28 cellular contexts compared by ENCODE assay signal in the genomic region with DNA sequence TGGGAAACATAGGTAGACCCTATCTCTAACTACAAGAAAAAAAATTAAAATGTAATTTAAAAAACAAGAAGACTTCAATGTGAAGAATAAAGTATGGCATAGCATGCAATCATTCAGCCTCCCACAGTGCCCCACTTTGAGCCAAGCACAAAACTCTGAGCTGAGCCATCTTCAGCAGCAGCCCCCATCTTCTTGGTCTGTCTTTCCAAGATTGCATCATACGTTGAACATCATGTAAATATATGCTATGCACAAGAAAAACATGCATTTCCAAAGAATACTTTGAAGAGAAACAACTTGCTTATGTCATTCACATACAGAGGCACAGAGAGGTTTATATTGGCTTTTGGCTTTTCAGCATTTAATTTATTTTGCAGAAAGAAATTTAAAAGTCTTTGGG.
"Had no signal": no experiment of that assay in that cellular context is flagged by ENCODE, and none has a peak within 500 bp of the region (broad histone marks: within the 10 kb centered on the region; RNA-seq: fewer than 3 reads in every experiment).

No MANE protein-coding gene starts in this region.

- FAIRE-seq: small intestine, urothelium cell line had no signal

- H3K4me2 ChIP-seq: neural progenitor cell had no signal

- H3K27me3 Mint-ChIP-seq: progenitor cell of endocrine pancreas had no signal

- H3K27me3 ChIP-seq: neural progenitor cell, ovary, right lobe of liver, sigmoid colon, stomach, thyroid gland, tibial nerve, upper lobe of left lung, vagina had no signal

- H3K4me3 ChIP-seq: neural progenitor cell, ovary, psoas muscle, right lobe of liver, sigmoid colon, stomach, thoracic aorta, thyroid gland, tibial nerve, upper lobe of left lung, vagina had no signal

- H2AFZ ChIP-seq: neural progenitor cell, parathyroid adenoma had no signal

- H3K9me3 Mint-ChIP-seq: stimulated activated effector memory CD8-positive, alpha-beta T cell treated with anti-CD3 and anti-CD28 coated beads, Interleukin-12 subunit alpha, Interleukin-12 subunit beta, amount 100 ng/mL, for 72 hours; stimulated activated naive B cell treated with anti-CD40 and anti-IgM and Interleukin-4, amounts not matched to agents 10 μg/mL and 1 μg/mL and 100 μg/mL, for 72 hours; stimulated activated naive CD8-positive, alpha-beta T cell treated with anti-CD3 and anti-CD28 coated beads, Interleukin-15, Interleukin-2, amounts not matched to agents 100 ng/mL and 50 ng/mL, for 24 hours had no signal

- H3K27ac Mint-ChIP-seq: neural progenitor cell; progenitor cell of endocrine pancreas; stimulated activated effector memory CD8-positive, alpha-beta T cell treated with anti-CD3 and anti-CD28 coated beads, Interleukin-12 subunit alpha, Interleukin-12 subunit beta, amount 100 ng/mL, for 72 hours; stimulated activated naive B cell treated with anti-CD40 and anti-IgM and Interleukin-4, amounts not matched to agents 10 μg/mL and 1 μg/mL and 100 μg/mL, for 72 hours; stimulated activated naive CD8-positive, alpha-beta T cell treated with anti-CD3 and anti-CD28 coated beads, Interleukin-15, Interleukin-2, amounts not matched to agents 100 ng/mL and 50 ng/mL, for 24 hours had no signal

- H3K79me2 ChIP-seq: parathyroid adenoma had no signal

- H3K4me3 Mint-ChIP-seq: nephron; neural progenitor cell; stimulated activated effector memory CD8-positive, alpha-beta T cell treated with anti-CD3 and anti-CD28 coated beads, Interleukin-12 subunit alpha, Interleukin-12 subunit beta, amount 100 ng/mL, for 72 hours; stimulated activated naive B cell treated with anti-CD40 and anti-IgM and Interleukin-4, amounts not matched to agents 10 μg/mL and 1 μg/mL and 100 μg/mL, for 72 hours; stimulated activated naive CD8-positive, alpha-beta T cell treated with anti-CD3 and anti-CD28 coated beads, Interleukin-15, Interleukin-2, amounts not matched to agents 100 ng/mL and 50 ng/mL, for 24 hours had no signal

- H3K36me3 ChIP-seq: neural progenitor cell, ovary, right lobe of liver, sigmoid colon, stomach, thoracic aorta, thyroid gland, tibial nerve, upper lobe of left lung, vagina had no signal

- H3K36me3 Mint-ChIP-seq: neural progenitor cell; stimulated activated effector memory CD8-positive, alpha-beta T cell treated with anti-CD3 and anti-CD28 coated beads, Interleukin-12 subunit alpha, Interleukin-12 subunit beta, amount 100 ng/mL, for 72 hours; stimulated activated naive B cell treated with anti-CD40 and anti-IgM and Interleukin-4, amounts not matched to agents 10 μg/mL and 1 μg/mL and 100 μg/mL, for 72 hours had no signal

- H3K4me1 Mint-ChIP-seq: stimulated activated effector memory CD8-positive, alpha-beta T cell treated with anti-CD3 and anti-CD28 coated beads, Interleukin-12 subunit alpha, Interleukin-12 subunit beta, amount 100 ng/mL, for 72 hours; stimulated activated naive B cell treated with anti-CD40 and anti-IgM and Interleukin-4, amounts not matched to agents 10 μg/mL and 1 μg/mL and 100 μg/mL, for 72 hours had no signal

- H3K9ac ChIP-seq: neural progenitor cell, parathyroid adenoma had no signal

- H3K27ac ChIP-seq: neural progenitor cell, ovary, parathyroid adenoma, psoas muscle, right lobe of liver, sigmoid colon, stomach, thoracic aorta, thyroid gland, tibial nerve, upper lobe of left lung, vagina had no signal

- H3K9me3 ChIP-seq: ovary, psoas muscle, right lobe of liver, thoracic aorta, thyroid gland, tibial nerve, upper lobe of left lung, vagina had no signal

- H3K4me1 ChIP-seq: neural progenitor cell, parathyroid adenoma, psoas muscle, right lobe of liver, sigmoid colon, stomach, thyroid gland, tibial nerve, vagina had no signal

- DNase-seq: occipital lobe; ovary; posterior cingulate gyrus; psoas muscle; right cardiac atrium; right lobe of liver; sigmoid colon; small intestine; stimulated activated CD4-positive, alpha-beta T cell treated with anti-CD3 and anti-CD28 coated beads, Interleukin-15, amount 100 ng/mL, for 24 hours; stimulated activated CD4-positive, alpha-beta T cell treated with anti-CD3 and anti-CD28 coated beads, Interleukin-2, amount 100 ng/mL, for 24 hours; stimulated activated CD4-positive, alpha-beta T cell treated with anti-CD3 and anti-CD28 coated beads, Interleukin-2, amount 100 ng/mL, for 48 hours; stimulated activated CD4-positive, alpha-beta T cell treated with anti-CD3 and anti-CD28 coated beads, Interleukin-4, amount 100 ng/mL, for 24 hours; stimulated activated naive B cell treated with anti-CD40 and anti-IgM and Interleukin-4, amounts not matched to agents 10 μg/mL and 1 μg/mL and 100 μg/mL, for 72 hours; stimulated activated naive CD4-positive, alpha-beta T cell treated with Interleukin-2 at 50 U/mL for 16 hours; stomach; thyroid gland; trophoblast cell; upper lobe of left lung had no signal

- ATAC-seq: psoas muscle; right cardiac atrium; right lobe of liver; stimulated activated effector memory CD8-positive, alpha-beta T cell treated with anti-CD3 and anti-CD28 coated beads, Interleukin-12 subunit alpha, Interleukin-12 subunit beta, amount 100 ng/mL, for 72 hours; stimulated activated naive B cell treated with anti-CD40 and anti-IgM and Interleukin-4, amounts not matched to agents 10 μg/mL and 1 μg/mL and 100 μg/mL, for 72 hours had no signal
